1 cellular context compared by ENCODE assay signal in the genomic region with DNA sequence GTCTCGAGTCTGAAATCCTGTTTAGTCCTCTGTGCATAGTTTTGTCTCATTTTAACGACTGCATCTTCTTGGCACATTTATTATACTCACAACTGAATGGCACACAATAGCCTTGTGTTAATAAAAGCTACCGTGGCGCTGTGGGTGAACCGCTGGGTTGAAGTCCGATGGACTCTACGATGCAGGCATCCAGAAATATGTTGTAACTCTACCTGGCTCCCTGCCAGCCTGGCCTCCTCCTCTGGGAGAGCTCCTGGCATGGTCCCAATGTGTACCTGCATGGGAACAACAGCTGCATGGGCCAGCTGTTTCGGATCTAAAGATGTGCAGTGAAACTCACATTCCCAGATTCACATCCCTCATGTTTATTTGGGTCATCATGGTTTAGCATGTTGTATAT.
TF ChIP-seq lines count a peak whose summit lies in the region.

No MANE protein-coding gene starts in this region.

TF ChIP-seq in HepG2, 621 proteins besides CTCF, POLR2A, EP300 and RAD21 (continued from another document and continues in another):
- TF ChIP-seq, protein P1, sequence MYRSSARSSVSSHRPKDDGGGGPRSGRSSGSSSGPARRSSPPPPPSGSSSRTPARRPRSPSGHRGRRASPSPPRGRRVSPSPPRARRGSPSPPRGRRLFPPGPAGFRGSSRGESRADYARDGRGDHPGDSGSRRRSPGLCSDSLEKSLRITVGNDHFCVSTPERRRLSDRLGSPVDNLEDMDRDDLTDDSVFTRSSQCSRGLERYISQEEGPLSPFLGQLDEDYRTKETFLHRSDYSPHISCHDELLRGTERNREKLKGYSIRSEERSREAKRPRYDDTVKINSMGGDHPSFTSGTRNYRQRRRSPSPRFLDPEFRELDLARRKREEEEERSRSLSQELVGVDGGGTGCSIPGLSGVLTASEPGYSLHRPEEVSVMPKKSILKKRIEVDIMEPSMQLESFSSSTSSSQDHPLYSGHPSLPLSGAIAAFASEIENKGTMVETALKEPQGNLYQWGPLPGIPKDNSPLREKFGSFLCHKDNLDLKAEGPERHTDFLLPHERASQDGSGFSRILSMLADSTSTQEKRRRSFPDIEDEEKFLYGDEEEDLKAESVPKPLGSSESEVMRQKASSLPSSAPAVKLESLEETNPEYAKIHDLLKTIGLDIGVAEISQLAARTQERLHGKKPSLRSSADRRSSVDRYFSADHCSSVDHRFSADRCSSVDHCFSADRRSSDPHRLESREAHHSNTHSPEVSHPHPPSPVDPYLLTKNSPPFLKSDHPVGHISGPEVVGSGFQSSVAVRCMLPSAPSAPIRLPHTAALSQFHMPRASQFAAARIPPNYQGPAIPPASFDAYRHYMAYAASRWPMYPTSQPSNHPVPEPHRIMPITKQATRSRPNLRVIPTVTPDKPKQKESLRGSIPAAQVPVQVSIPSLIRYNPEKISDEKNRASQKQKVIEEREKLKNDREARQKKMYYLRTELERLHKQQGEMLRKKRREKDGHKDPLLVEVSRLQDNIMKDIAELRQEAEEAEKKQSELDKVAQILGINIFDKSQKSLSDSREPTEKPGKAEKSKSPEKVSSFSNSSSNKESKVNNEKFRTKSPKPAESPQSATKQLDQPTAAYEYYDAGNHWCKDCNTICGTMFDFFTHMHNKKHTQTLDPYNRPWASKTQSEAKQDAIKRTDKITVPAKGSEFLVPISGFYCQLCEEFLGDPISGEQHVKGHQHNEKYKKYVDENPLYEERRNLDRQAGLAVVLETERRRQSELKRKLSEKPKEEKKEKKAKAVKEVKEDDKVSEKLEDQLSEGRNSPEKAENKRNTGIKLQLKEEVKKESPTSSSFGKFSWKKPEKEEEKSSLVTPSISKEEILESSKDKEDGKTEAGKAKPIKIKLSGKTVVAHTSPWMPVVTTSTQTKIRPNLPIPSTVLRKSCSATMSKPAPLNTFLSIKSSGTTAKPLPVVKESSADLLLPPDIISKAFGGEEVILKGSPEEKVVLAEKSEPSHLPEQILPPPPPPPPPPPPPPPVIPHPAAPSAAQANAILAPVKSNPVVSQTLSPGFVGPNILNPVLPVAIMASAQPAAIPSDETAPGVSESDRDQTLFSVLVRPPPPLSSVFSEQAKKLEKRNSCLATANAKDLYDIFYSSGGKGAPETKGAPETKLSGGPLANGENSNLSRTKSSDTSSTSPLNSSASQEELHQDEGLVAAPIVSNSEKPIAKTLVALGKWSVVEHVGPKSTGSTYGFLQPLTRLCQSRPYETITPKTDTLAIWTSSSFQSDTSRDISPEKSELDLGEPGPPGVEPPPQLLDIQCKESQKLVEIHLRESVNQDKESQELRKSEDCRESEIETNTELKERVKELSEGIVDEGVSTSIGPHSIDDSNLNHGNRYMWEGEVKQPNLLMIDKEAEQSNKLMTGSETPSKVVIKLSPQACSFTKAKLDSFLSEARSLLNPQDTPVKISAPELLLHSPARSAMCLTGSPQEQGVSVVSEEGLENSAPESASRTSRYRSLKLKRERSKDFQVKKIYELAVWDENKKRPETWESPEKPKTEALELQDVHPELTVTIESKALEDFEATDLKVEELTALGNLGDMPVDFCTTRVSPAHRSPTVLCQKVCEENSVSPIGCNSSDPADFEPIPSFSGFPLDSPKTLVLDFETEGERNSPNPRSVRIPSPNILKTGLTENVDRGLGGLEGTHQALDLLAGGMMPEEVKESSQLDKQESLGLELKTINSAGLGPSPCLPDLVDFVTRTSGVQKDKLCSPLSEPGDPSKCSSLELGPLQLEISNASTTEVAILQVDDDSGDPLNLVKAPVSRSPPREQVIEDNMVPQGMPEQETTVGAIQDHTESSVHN (CRISPR knock-in tag; IDR thresholded peaks at IDR 0.05), result no peak
- TF ChIP-seq THAP11 (CRISPR knock-in tag; IDR thresholded peaks at IDR 0.05), result 0 out of 2 replicates have a peak, but pooled peaks have one; percentile 25
- no peak for TF ChIP-seq ZKSCAN8 (CRISPR knock-in tag; IDR thresholded peaks at IDR 0.05; ENCODE audit: borderline replicate concordance)
- TF ChIP-seq, protein P2, sequence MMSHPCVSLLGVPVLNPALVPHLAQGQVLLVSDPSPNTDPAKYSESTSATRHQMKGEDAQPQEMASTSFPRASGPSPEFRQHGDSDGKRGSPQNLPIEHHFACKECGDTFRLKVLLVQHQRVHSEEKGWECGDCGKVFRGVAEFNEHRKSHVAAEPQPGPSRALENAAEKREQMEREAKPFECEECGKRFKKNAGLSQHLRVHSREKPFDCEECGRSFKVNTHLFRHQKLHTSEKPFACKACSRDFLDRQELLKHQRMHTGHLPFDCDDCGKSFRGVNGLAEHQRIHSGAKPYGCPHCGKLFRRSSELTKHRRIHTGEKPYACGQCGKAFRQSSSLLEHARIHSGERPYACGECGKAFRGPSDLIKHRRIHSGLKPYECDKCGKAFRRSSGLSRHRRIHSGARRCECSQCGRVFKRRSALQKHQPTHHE (CRISPR knock-in tag; IDR thresholded peaks at IDR 0.05; ENCODE audit: borderline replicate concordance), result no peak
- TF ChIP-seq ZNF33A (CRISPR knock-in tag; IDR thresholded peaks at IDR 0.05; ENCODE audit: borderline replicate concordance), result no peak
- no peak for TF ChIP-seq ZNF367 (CRISPR knock-in tag; IDR thresholded peaks at IDR 0.05; ENCODE audit: borderline replicate concordance)
- no peak for TF ChIP-seq ZNF776 (CRISPR knock-in tag; IDR thresholded peaks at IDR 0.05)
- TF ChIP-seq, protein P3, sequence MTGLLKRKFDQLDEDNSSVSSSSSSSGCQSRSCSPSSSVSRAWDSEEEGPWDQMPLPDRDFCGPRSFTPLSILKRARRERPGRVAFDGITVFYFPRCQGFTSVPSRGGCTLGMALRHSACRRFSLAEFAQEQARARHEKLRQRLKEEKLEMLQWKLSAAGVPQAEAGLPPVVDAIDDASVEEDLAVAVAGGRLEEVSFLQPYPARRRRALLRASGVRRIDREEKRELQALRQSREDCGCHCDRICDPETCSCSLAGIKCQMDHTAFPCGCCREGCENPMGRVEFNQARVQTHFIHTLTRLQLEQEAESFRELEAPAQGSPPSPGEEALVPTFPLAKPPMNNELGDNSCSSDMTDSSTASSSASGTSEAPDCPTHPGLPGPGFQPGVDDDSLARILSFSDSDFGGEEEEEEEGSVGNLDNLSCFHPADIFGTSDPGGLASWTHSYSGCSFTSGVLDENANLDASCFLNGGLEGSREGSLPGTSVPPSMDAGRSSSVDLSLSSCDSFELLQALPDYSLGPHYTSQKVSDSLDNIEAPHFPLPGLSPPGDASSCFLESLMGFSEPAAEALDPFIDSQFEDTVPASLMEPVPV (CRISPR knock-in tag; IDR thresholded peaks at IDR 0.05), result no peak
- TF ChIP-seq ZNF101 (CRISPR knock-in tag; IDR thresholded peaks at IDR 0.05; ENCODE audit: borderline replicate concordance, low read depth), result no peak
- no peak for TF ChIP-seq KLF11 (CRISPR knock-in tag; IDR thresholded peaks at IDR 0.05)
- TF ChIP-seq PPARG (CRISPR knock-in tag; conservative IDR thresholded peaks at IDR 0.05), result no peak
- TF ChIP-seq, protein P4, sequence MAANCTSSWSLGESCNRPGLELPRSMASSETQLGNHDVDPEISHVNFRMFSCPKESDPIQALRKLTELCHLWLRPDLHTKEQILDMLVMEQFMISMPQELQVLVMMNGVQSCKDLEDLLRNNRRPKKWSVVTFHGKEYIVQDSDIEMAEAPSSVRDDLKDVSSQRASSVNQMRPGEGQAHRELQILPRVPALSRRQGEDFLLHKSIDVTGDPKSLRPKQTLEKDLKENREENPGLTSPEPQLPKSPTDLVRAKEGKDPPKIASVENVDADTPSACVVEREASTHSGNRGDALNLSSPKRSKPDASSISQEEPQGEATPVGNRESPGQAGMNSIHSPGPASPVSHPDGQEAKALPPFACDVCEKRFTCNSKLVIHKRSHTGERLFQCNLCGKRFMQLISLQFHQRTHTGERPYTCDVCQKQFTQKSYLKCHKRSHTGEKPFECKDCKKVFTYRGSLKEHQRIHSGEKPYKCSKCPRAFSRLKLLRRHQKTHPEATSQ (CRISPR knock-in tag; IDR thresholded peaks at IDR 0.05; ENCODE audit: borderline replicate concordance), result no peak
- TF ChIP-seq PAX8 (CRISPR knock-in tag; IDR thresholded peaks at IDR 0.05; ENCODE audit: borderline replicate concordance), result no peak
- no peak for TF ChIP-seq ZNF17 (CRISPR knock-in tag; IDR thresholded peaks at IDR 0.05)
- no peak; the same call in 2 of the 3 replicates for TF ChIP-seq MXI1 (IDR thresholded peaks at IDR 0.05; ENCODE audit: borderline replicate concordance, low read depth, low read length)
- TF ChIP-seq PLRG1 (conservative IDR thresholded peaks at IDR 0.05), result no peak
- TF ChIP-seq ADNP (CRISPR knock-in tag; IDR thresholded peaks at IDR 0.05), result no peak
- peak; percentile 41; the same call in 1 of the 2 replicates for TF ChIP-seq ZFX (CRISPR knock-in tag; IDR thresholded peaks at IDR 0.05; ENCODE audit: low read depth)
- no peak for TF ChIP-seq BORCS8-MEF2B (CRISPR knock-in tag; IDR thresholded peaks at IDR 0.05)
- TF ChIP-seq SRSF4 (IDR thresholded peaks at IDR 0.05; ENCODE audit: low read depth, low read length, poor library complexity, severe bottlenecking), result no peak
- TF ChIP-seq, protein P5, sequence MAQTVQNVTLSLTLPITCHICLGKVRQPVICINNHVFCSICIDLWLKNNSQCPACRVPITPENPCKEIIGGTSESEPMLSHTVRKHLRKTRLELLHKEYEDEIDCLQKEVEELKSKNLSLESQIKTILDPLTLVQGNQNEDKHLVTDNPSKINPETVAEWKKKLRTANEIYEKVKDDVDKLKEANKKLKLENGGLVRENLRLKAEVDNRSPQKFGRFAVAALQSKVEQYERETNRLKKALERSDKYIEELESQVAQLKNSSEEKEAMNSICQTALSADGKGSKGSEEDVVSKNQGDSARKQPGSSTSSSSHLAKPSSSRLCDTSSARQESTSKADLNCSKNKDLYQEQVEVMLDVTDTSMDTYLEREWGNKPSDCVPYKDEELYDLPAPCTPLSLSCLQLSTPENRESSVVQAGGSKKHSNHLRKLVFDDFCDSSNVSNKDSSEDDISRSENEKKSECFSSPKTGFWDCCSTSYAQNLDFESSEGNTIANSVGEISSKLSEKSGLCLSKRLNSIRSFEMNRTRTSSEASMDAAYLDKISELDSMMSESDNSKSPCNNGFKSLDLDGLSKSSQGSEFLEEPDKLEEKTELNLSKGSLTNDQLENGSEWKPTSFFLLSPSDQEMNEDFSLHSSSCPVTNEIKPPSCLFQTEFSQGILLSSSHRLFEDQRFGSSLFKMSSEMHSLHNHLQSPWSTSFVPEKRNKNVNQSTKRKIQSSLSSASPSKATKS (CRISPR knock-in tag; IDR thresholded peaks at IDR 0.05), result no peak
- no peak for TF ChIP-seq ZNF24 (IDR thresholded peaks at IDR 0.05)
- TF ChIP-seq, protein P6, sequence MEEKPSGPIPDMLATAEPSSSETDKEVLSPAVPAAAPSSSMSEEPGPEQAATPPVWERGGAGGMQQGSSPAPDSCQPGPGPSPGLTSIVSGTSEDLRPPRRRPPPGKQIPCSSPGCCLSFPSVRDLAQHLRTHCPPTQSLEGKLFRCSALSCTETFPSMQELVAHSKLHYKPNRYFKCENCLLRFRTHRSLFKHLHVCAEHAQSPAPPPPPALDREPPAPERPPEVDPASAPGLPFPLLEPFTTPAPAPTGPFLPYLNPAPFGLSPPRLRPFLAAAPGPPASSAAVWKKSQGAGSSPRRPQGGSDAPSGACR (CRISPR knock-in tag; IDR thresholded peaks at IDR 0.05), result no peak
- no peak for TF ChIP-seq ZMYM4 (CRISPR knock-in tag; IDR thresholded peaks at IDR 0.05)
- TF ChIP-seq, protein P7, sequence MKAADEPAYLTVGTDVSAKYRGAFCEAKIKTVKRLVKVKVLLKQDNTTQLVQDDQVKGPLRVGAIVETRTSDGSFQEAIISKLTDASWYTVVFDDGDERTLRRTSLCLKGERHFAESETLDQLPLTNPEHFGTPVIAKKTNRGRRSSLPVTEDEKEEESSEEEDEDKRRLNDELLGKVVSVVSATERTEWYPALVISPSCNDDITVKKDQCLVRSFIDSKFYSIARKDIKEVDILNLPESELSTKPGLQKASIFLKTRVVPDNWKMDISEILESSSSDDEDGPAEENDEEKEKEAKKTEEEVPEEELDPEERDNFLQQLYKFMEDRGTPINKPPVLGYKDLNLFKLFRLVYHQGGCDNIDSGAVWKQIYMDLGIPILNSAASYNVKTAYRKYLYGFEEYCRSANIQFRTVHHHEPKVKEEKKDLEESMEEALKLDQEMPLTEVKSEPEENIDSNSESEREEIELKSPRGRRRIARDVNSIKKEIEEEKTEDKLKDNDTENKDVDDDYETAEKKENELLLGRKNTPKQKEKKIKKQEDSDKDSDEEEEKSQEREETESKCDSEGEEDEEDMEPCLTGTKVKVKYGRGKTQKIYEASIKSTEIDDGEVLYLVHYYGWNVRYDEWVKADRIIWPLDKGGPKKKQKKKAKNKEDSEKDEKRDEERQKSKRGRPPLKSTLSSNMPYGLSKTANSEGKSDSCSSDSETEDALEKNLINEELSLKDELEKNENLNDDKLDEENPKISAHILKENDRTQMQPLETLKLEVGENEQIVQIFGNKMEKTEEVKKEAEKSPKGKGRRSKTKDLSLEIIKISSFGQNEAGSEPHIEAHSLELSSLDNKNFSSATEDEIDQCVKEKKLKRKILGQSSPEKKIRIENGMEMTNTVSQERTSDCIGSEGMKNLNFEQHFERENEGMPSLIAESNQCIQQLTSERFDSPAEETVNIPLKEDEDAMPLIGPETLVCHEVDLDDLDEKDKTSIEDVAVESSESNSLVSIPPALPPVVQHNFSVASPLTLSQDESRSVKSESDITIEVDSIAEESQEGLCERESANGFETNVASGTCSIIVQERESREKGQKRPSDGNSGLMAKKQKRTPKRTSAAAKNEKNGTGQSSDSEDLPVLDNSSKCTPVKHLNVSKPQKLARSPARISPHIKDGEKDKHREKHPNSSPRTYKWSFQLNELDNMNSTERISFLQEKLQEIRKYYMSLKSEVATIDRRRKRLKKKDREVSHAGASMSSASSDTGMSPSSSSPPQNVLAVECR (CRISPR knock-in tag; IDR thresholded peaks at IDR 0.05; ENCODE audit: borderline replicate concordance), result no peak; the same call in 1 of the 2 replicates
- no peak for TF ChIP-seq HNRNPH1 (optimal IDR thresholded peaks at IDR 0.05; ENCODE audit: low read depth, low read length)
- no peak for TF ChIP-seq HCFC1 (IDR thresholded peaks at IDR 0.05; ENCODE audit: low read depth, low read length)
- TF ChIP-seq, protein P8, sequence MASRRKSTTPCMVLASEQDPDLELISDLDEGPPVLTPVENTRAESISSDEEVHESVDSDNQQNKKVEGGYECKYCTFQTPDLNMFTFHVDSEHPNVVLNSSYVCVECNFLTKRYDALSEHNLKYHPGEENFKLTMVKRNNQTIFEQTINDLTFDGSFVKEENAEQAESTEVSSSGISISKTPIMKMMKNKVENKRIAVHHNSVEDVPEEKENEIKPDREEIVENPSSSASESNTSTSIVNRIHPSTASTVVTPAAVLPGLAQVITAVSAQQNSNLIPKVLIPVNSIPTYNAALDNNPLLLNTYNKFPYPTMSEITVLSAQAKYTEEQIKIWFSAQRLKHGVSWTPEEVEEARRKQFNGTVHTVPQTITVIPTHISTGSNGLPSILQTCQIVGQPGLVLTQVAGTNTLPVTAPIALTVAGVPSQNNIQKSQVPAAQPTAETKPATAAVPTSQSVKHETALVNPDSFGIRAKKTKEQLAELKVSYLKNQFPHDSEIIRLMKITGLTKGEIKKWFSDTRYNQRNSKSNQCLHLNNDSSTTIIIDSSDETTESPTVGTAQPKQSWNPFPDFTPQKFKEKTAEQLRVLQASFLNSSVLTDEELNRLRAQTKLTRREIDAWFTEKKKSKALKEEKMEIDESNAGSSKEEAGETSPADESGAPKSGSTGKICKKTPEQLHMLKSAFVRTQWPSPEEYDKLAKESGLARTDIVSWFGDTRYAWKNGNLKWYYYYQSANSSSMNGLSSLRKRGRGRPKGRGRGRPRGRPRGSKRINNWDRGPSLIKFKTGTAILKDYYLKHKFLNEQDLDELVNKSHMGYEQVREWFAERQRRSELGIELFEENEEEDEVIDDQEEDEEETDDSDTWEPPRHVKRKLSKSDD (CRISPR knock-in tag; IDR thresholded peaks at IDR 0.05; ENCODE audit: low read depth), result 0 out of 2 replicates have a peak, but pooled peaks have one; percentile 36
- no peak for TF ChIP-seq MXD4 (CRISPR knock-in tag; IDR thresholded peaks at IDR 0.05)
- TF ChIP-seq TBL1XR1 (IDR thresholded peaks at IDR 0.05; ENCODE audit: borderline replicate concordance, low read length, partially characterized antibody), result peak; percentile 32
- no peak for TF ChIP-seq PCBP2 (optimal IDR thresholded peaks at IDR 0.05; ENCODE audit: low read depth, low read length, poor library complexity, severe bottlenecking)
